Comparison of ENCODE assay signal across 1 cellular context in the genomic region with DNA sequence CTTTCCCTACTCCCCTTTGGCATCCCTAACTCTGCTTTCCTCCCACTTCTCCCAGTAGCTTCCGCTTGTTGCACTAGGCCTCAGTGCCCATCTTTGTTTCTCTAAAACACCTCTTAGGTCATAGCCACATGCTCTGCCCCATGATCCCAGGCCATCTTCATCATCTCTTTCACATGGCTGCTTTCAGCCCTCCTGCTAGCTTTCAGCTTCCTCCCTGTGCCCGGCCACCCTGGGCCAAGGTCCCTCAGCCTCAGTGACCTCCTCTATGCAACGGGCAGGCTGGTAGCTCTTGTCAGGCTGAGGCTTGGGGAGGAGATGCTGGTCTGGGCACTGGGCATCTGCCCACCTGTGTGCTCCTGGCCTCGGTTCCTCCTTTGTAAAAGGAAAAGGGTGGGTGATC.
A peak's percentile ranks its signal among the peaks of the same experiment; 100 is the strongest.
TF ChIP-seq lines count a peak whose summit lies in the region.

No MANE protein-coding gene starts in this region.

TF ChIP-seq in HepG2, 621 proteins besides CTCF, POLR2A, EP300 and RAD21:
- no peak for TF ChIP-seq MLLT10 (CRISPR knock-in tag; IDR thresholded peaks at IDR 0.05)
- no peak for TF ChIP-seq NRL (CRISPR knock-in tag; IDR thresholded peaks at IDR 0.05; ENCODE audit: borderline replicate concordance)
- TF ChIP-seq ZNF296 (CRISPR knock-in tag; conservative IDR thresholded peaks at IDR 0.05) = no peak
- TF ChIP-seq ZNF629 (CRISPR knock-in tag; conservative IDR thresholded peaks at IDR 0.05) = peak; percentile 28; the same call in 1 of the 2 replicates
TF ChIP-seq in HepG2: peak in this region for 1.
